Comparison of ENCODE assay signal across 9 cellular contexts in the genomic region with DNA sequence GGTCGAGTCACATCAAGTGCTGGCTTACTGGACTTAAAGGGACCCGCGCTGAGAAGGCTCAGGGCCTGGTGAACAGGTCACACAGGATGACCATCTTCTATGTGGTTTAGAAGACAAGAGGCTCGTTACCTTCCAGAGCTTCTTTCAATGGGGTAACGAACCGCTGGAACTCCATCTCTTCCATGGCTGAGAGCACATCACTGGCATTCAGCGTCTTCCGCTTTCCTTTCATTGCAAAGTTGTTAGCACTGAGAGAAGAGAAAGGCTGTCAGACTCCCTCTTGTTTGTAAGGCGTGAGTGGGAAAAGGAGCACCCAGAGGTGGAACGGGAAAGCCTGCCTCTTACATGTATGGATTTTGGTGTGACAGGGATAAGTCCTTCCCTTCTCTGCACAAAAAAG. TPM values are rescaled to one million over a fixed set of nuclear protein-coding genes. Genes with fewer than 3 reads are reported as not detected.
DNase-seq lines count a peak whose midpoint lies in the region; FAIRE-seq and TF ChIP-seq lines count a peak whose summit lies in the region.
"Had no signal": no experiment of that assay in that cellular context is flagged by ENCODE, and none has a peak within 500 bp of the region (broad histone marks: within the 10 kb centered on the region; RNA-seq: fewer than 3 reads in every experiment).

No MANE protein-coding gene starts in this region.

- H3K79me1 ChIP-seq in H1 (ENCODE audit: low read depth, low read length): peaks cover 6% of the 10 kb centered on the region

- H3K4me3 Mint-ChIP-seq in CD4-positive, alpha-beta memory T cell: peak overlapping the region; percentile 95 to 100 (median 98)

- 56% methylated on average over 10 of the region's 10 CpGs; no CpG with 5 or more reads in 1 of the 2 experiments for WGBS in H1 (ENCODE audit: extremely low coverage in 1 of 2, insufficient coverage in 1 of 2, insufficient read length in 1 of 2, insufficient replicate concordance in 2 of 2, low coverage in 1 of 2, low lambda C conversion rate in 2 of 2, missing lambda C conversion rate in 1 of 2), 2 experiments

- H3K4me2 ChIP-seq in H1 (ENCODE audit: insufficient read depth in 1 of 2, low read depth in 2 of 2, low read length in 2 of 2): peak overlapping the region; percentile 92 to 98

- DNase-seq in CD4-positive, alpha-beta memory T cell: no peak
- DNase-seq in NT2/D1 (ENCODE audit: low read depth, low spot score) (no peak), H1 (ENCODE audit: low read depth in 1 of 2, low spot score in 2 of 2) (no peak), H4 (ENCODE audit: low spot score) (no peak), cerebellar cortex (ENCODE audit: low spot score) (no peak), NCI-H2196 (lab: John Stamatoyannopoulos, UW; ENCODE audit: unreplicated experiment) (no peak), nucleus accumbens (lab: John Stamatoyannopoulos, UW) (no peak)
- DNase-seq: effector CD8-positive, alpha-beta T cell had no signal

- peak in 1 of 2 experiments; percentile 0; a peak in 1 of 3 replicates for TF ChIP-seq POLR2A in H1 (IDR thresholded peaks at IDR 0.05; ENCODE audit: control extremely low read depth in 1 of 2, low read depth in 2 of 2, low read length in 2 of 2)

- H2AFZ ChIP-seq in H1 (ENCODE audit: low read length) (0 out of 2 replicates have a peak overlapping the region, but pooled peaks have one; percentile 16), neuron (ENCODE audit: low read depth, low read length) (peak overlapping the region; percentile 70)

- H3K9ac ChIP-seq in NT2/D1 (ENCODE audit: insufficient read length, low read depth) (peak overlapping the region; percentile 93), H1 (replicated peaks in 1 of 4; ENCODE audit: extremely low read depth in 1 of 4, low read depth in 3 of 4, low read length in 3 of 4) (peak overlapping the region; percentile 93 to 98 (median 98))

- no peak overlapping the region for H3K4ac ChIP-seq in H1 (replicated peaks; ENCODE audit: insufficient read length, low read depth, low read length)

- H3K27ac Mint-ChIP-seq in CD4-positive, alpha-beta memory T cell: peak overlapping the region; percentile 91 to 100 (median 99)

- H3K23ac ChIP-seq in H1 (ENCODE audit: insufficient read length): no peak overlapping the region

- H3K23me2 ChIP-seq in H1 (ENCODE audit: low read depth, low read length): peaks cover 8% of the 10 kb centered on the region

- CTCF ChIA-PET in CD4-positive, alpha-beta memory T cell (lab: Charles Lee; ENCODE audit: partially characterized antibody): interaction anchor here (1.0 to 4.7 kb wide), 16 partner anchors 10 to 246 kb away, joined by 3 to 56 read pairs (median 4); a partner anchor contains a TSS
- CTCF ChIA-PET in H1 (lab: Charles Lee; ENCODE audit: partially characterized antibody): interaction anchor here (0.5 to 2.6 kb wide), 12 partner anchors 11 to 248 kb away, joined by 3 to 7 read pairs (median 4); no protein-coding TSS in a partner anchor

- TF ChIP-seq CTCF in H1 (IDR thresholded peaks at IDR 0.05; ENCODE audit: control extremely low read depth in 1 of 3, insufficient read depth in 1 of 3, low read depth in 1 of 3, low read length in 3 of 3): no peak

- H3K9me3 ChIP-seq in CD4-positive, alpha-beta memory T cell (ENCODE audit: control insufficient read depth in 1 of 2, low read length in 2 of 2): no peaks in the 10 kb centered on the region
- H3K9me3 ChIP-seq in NT2/D1 (ENCODE audit: insufficient read depth, low read length) (no peaks in the 10 kb centered on the region), H1 (ENCODE audit: insufficient read depth in 2 of 2, low read depth in 1 of 2, low read length in 1 of 2) (no peaks in the 10 kb centered on the region), neuron (ENCODE audit: low read length) (no peaks in the 10 kb centered on the region)

- no peak overlapping the region for H2BK20ac ChIP-seq in H1 (ENCODE audit: low read length)

- intact Hi-C loops in CD4-positive, alpha-beta memory T cell (cut with micrococcal nuclease): no loop called here

- peak overlapping the region; percentile 65 to 88 for H3K4me3 ChIP-seq in CD4-positive, alpha-beta memory T cell (ENCODE audit: low read length in 2 of 2)
- H3K4me3 ChIP-seq in NT2/D1 (ENCODE audit: insufficient read length, low read depth) (peak overlapping the region; percentile 97), H1 (ENCODE audit: extremely low read depth in 1 of 4, insufficient read depth in 2 of 4, low read depth in 3 of 4, low read length in 4 of 4) (peak overlapping the region; percentile 59 to 100 (median 96)), neuron (ENCODE audit: low read length) (peak overlapping the region; percentile 64)

- no peak overlapping the region for H2AK5ac ChIP-seq in H1 (ENCODE audit: low read depth, low read length)

- peaks cover 2 to 3% of the 10 kb centered on the region in 2 donors for H3K27me3 Mint-ChIP-seq in CD4-positive, alpha-beta memory T cell

- H4K8ac ChIP-seq in H1 (ENCODE audit: extremely low read depth, insufficient read depth, low read length): no peak overlapping the region

- no peaks in the 10 kb centered on the region for H4K20me1 ChIP-seq in H1 (replicated peaks in 1 of 2; ENCODE audit: control insufficient read depth in 1 of 2, insufficient read depth in 2 of 2, low read length in 2 of 2)

- no peak for FAIRE-seq in H1 (lab: Jason Lieb, UNC)

- H3K4me1 Mint-ChIP-seq in CD4-positive, alpha-beta memory T cell: peaks cover 17 to 44% (median 33%) of the 10 kb centered on the region in 4 donors

- no peak overlapping the region; the same call in 1 of the 2 replicates for H2BK12ac ChIP-seq in H1 (ENCODE audit: low read depth, low read length)

- peaks cover 0 to 22% of the 10 kb centered on the region in 2 experiments; a peak in 3 of 4 replicates for H3K79me2 ChIP-seq in H1 (ENCODE audit: control insufficient read depth in 1 of 2, insufficient read depth in 2 of 2, low read length in 2 of 2)

- no peak for TF ChIP-seq RAD21 in H1 (IDR thresholded peaks at IDR 0.05 in 1 of 2, conservative IDR thresholded peaks at IDR 0.05 in 1 of 2; ENCODE audit: low read depth in 2 of 2, low read length in 2 of 2)

- H3K27ac ChIP-seq in CD4-positive, alpha-beta memory T cell (ENCODE audit: low read depth, low read length): peak overlapping the region; percentile 84
- H3K27ac ChIP-seq in H1 (ENCODE audit: low read depth, low read length): peak overlapping the region; percentile 97

- no peak overlapping the region for H3K18ac ChIP-seq in H1 (ENCODE audit: extremely low read depth, low read length)

- no peak overlapping the region for H2BK120ac ChIP-seq in H1 (replicated peaks; ENCODE audit: low read depth, low read length)

- no peaks in the 10 kb centered on the region for H3K27me3 ChIP-seq in CD4-positive, alpha-beta memory T cell (ENCODE audit: insufficient read depth, low read length)
- H3K27me3 ChIP-seq in NT2/D1 (ENCODE audit: insufficient read depth, insufficient read length) (no peaks in the 10 kb centered on the region), H1 (replicated peaks in 1 of 4; ENCODE audit: control insufficient read depth in 3 of 4, extremely low read depth in 1 of 4, insufficient read depth in 3 of 4, low read length in 3 of 4) (no peaks in the 10 kb centered on the region), neuron (ENCODE audit: insufficient read depth, low read length) (no peaks in the 10 kb centered on the region)

- no peak overlapping the region for H2BK15ac ChIP-seq in H1 (ENCODE audit: low read length)

- TF ChIP-seq EP300 in H1 (IDR thresholded peaks at IDR 0.05; ENCODE audit: borderline replicate concordance in 1 of 2, low read depth in 2 of 2, low read length in 2 of 2): no peak

- H3K56ac ChIP-seq in H1 (replicated peaks; ENCODE audit: insufficient read length, low read depth, low read length): no peak overlapping the region

- H3K9me3 Mint-ChIP-seq in CD4-positive, alpha-beta memory T cell: peaks cover 0 to 3% (median 0%) of the 10 kb centered on the region in 8 donors

- peaks cover 27% of the 10 kb centered on the region for H3K4me1 ChIP-seq in CD4-positive, alpha-beta memory T cell (ENCODE audit: insufficient read depth, low read length)
- H3K4me1 ChIP-seq in NT2/D1 (ENCODE audit: insufficient read depth, insufficient read length): no peaks in the 10 kb centered on the region
- H3K4me1 ChIP-seq in H1 (replicated peaks in 1 of 4; ENCODE audit: control insufficient read depth in 3 of 4, insufficient read depth in 4 of 4, low read length in 3 of 4): peaks cover 0 to 10% (median 4%) of the 10 kb centered on the region in 4 experiments; a peak in 1 of 7 replicates
- H3K4me1 ChIP-seq in neuron (ENCODE audit: insufficient read depth, low read length): peaks cover 7% of the 10 kb centered on the region

- no peak overlapping the region for H4K5ac ChIP-seq in H1 (ENCODE audit: insufficient read length, low read depth, low read length)

- peaks cover 22 to 39% of the 10 kb centered on the region in 2 donors for H3K36me3 Mint-ChIP-seq in CD4-positive, alpha-beta memory T cell

- POLR2A ChIA-PET in CD4-positive, alpha-beta memory T cell (lab: Charles Lee; ENCODE audit: partially characterized antibody): interaction anchor here (0.6 to 4.9 kb wide), 15 partner anchors 8 to 260 kb away, joined by 3 to 93 read pairs (median 7); a partner anchor contains a TSS
- POLR2A ChIA-PET in H1 (lab: Charles Lee; ENCODE audit: partially characterized antibody): interaction anchor here (0.8 to 3.4 kb wide), 27 partner anchors 9 to 988 kb away, joined by 3 to 43 read pairs (median 5); a partner anchor contains a TSS

- H3K36me3 ChIP-seq in CD4-positive, alpha-beta memory T cell (ENCODE audit: insufficient read depth, low read length): peaks cover 18% of the 10 kb centered on the region
- H3K36me3 ChIP-seq in NT2/D1 (ENCODE audit: insufficient read depth, insufficient read length, low read length) (peaks cover 33% of the 10 kb centered on the region), H1 (ENCODE audit: control insufficient read depth in 2 of 4, insufficient read depth in 4 of 4, low read length in 3 of 4) (peaks cover 14 to 20% (median 16%) of the 10 kb centered on the region in 4 experiments), neuron (ENCODE audit: insufficient read depth, low read length) (peaks cover 20% of the 10 kb centered on the region)

- peak overlapping the region; percentile 99 for H2BK5ac ChIP-seq in H1 (ENCODE audit: low read depth, low read length)

- H4K91ac ChIP-seq in H1 (replicated peaks; ENCODE audit: insufficient read length, low read length): no peak overlapping the region

- H3K14ac ChIP-seq in H1 (ENCODE audit: insufficient read length): no peak overlapping the region

RNA-seq across cellular contexts. Expression of a gene that starts 1.0 kb away (rescaled TPM):
- 10 to 100 TPM; 46.9 TPM for total RNA-seq in CD4-positive, alpha-beta memory T cell
- polyA plus RNA-seq in CD4-positive, alpha-beta memory T cell: 100 to 1,000 TPM; 103 to 179 TPM
- 49.1 and 52.7 TPM in 2 replicates for total RNA-seq in H1 (2021; fragmentation: NEBNext Ultra II Directional; extraction: Animal tissue kit (Norgen Biotek cat#: 25700))
- polyA plus RNA-seq in H1 (2011; rRNA removed): 52.2 and 77.3 TPM in 2 replicates
- polyA plus RNA-seq in H1 (2011; cell fraction: cytosol; rRNA removed): 73.0 TPM
- polyA plus RNA-seq in H1 (2011; cell fraction: nucleus; rRNA removed): 36.8 TPM
- 47.0 to 55.8 TPM (median 47.5 TPM) in 4 replicates for polyA plus RNA-seq in H1 (2012, experiment 1 of 2)
- polyA plus RNA-seq in H1 (2012, experiment 2 of 2): 27.8 TPM
- 53.5 TPM for polyA plus RNA-seq in H1 (2013, experiment 1 of 2)
- 56.1 TPM for polyA plus RNA-seq in H1 (2013, experiment 2 of 2)
- polyA minus RNA-seq in H1 (2011; rRNA and poly(A)+ RNA removed): 27.5 and 30.8 TPM in 2 replicates
- 11.4 TPM for polyA minus RNA-seq in H1 (2011; cell fraction: cytosol; rRNA and poly(A)+ RNA removed)
- polyA minus RNA-seq in H1 (2011; cell fraction: nucleus; rRNA and poly(A)+ RNA removed): 27.7 TPM
- 125 and 131 TPM in 2 replicates for total RNA-seq in H4 (2014; rRNA removed; shearing (Covaris generic))

RNA-seq across cellular contexts. Expression of a gene that starts 1.1 kb away (rescaled TPM):
- total RNA-seq in CD4-positive, alpha-beta memory T cell: under 1 TPM; 0.86 to 0.87 TPM
- polyA plus RNA-seq in CD4-positive, alpha-beta memory T cell: under 1 TPM; 0.41 to 0.45 TPM
- total RNA-seq in H1 (2021; fragmentation: NEBNext Ultra II Directional; extraction: Animal tissue kit (Norgen Biotek cat#: 25700)): 0.36 and 0.52 TPM in 2 replicates
- polyA plus RNA-seq in H1 (2011; rRNA removed): 0.35 and 0.44 TPM in 2 replicates
- polyA plus RNA-seq in H1 (2011; cell fraction: cytosol; rRNA removed): 0.78 TPM
- 0.78 TPM for polyA plus RNA-seq in H1 (2011; cell fraction: nucleus; rRNA removed)
- 0.32 to 0.84 TPM (median 0.48 TPM) in 3 of 4 replicates, not detected in the other for polyA plus RNA-seq in H1 (2012, experiment 1 of 2)
- polyA plus RNA-seq in H1 (2012, experiment 2 of 2): not detected
- 0.43 TPM for polyA plus RNA-seq in H1 (2013, experiment 1 of 2)
- 0.37 TPM for polyA plus RNA-seq in H1 (2013, experiment 2 of 2)
- polyA minus RNA-seq in H1 (2011; rRNA and poly(A)+ RNA removed): 0.32 and 0.82 TPM in 2 replicates
- 1.8 TPM for polyA minus RNA-seq in H1 (2011; cell fraction: cytosol; rRNA and poly(A)+ RNA removed)
- polyA minus RNA-seq in H1 (2011; cell fraction: nucleus; rRNA and poly(A)+ RNA removed): 2.0 TPM
- total RNA-seq in H4 (2014; rRNA removed; shearing (Covaris generic)): 1.1 TPM in 1 of 2 replicates, not detected in the other

RNA-seq across cellular contexts. Expression of a gene that starts 8.4 kb away (rescaled TPM):
- 10 to 100 TPM; 39.9 TPM for total RNA-seq in CD4-positive, alpha-beta memory T cell
- 10 to 100 TPM; 16.4 to 23.8 TPM for polyA plus RNA-seq in CD4-positive, alpha-beta memory T cell
- 13.0 and 15.3 TPM in 2 replicates for total RNA-seq in H1 (2021; fragmentation: NEBNext Ultra II Directional; extraction: Animal tissue kit (Norgen Biotek cat#: 25700))
- 8.2 and 17.3 TPM in 2 replicates for polyA plus RNA-seq in H1 (2011; rRNA removed)
- polyA plus RNA-seq in H1 (2011; cell fraction: cytosol; rRNA removed): 11.2 TPM
- polyA plus RNA-seq in H1 (2011; cell fraction: nucleus; rRNA removed): 35.0 TPM
- 15.1 to 21.1 TPM (median 19.1 TPM) in 4 replicates for polyA plus RNA-seq in H1 (2012, experiment 1 of 2)
- polyA plus RNA-seq in H1 (2012, experiment 2 of 2): 5.0 TPM
- 11.5 TPM for polyA plus RNA-seq in H1 (2013, experiment 1 of 2)
- polyA plus RNA-seq in H1 (2013, experiment 2 of 2): 11.5 TPM
- polyA minus RNA-seq in H1 (2011; rRNA and poly(A)+ RNA removed): 7.9 and 10.7 TPM in 2 replicates
- polyA minus RNA-seq in H1 (2011; cell fraction: cytosol; rRNA and poly(A)+ RNA removed): 3.5 TPM
- 12.2 TPM for polyA minus RNA-seq in H1 (2011; cell fraction: nucleus; rRNA and poly(A)+ RNA removed)
- 6.3 and 6.5 TPM in 2 replicates for total RNA-seq in H4 (2014; rRNA removed; shearing (Covaris generic))

RNA-seq across cellular contexts. Expression of a gene that starts 32.7 kb away (rescaled TPM):
- 10 to 100 TPM; 29.9 to 32.8 TPM for total RNA-seq in CD4-positive, alpha-beta memory T cell
- polyA plus RNA-seq in CD4-positive, alpha-beta memory T cell: 10 to 100 TPM; 40.8 to 52.3 TPM
- 10.4 and 12.1 TPM in 2 replicates for total RNA-seq in H1 (2021; fragmentation: NEBNext Ultra II Directional; extraction: Animal tissue kit (Norgen Biotek cat#: 25700))
- 25.3 and 26.9 TPM in 2 replicates for polyA plus RNA-seq in H1 (2011; rRNA removed)
- polyA plus RNA-seq in H1 (2011; cell fraction: cytosol; rRNA removed): 21.0 TPM
- polyA plus RNA-seq in H1 (2011; cell fraction: nucleus; rRNA removed): 18.5 TPM
- polyA plus RNA-seq in H1 (2012, experiment 1 of 2): 8.4 to 16.4 TPM (median 14.6 TPM) in 4 replicates
- polyA plus RNA-seq in H1 (2012, experiment 2 of 2): 18.3 TPM
- 7.9 TPM for polyA plus RNA-seq in H1 (2013, experiment 1 of 2)
- polyA plus RNA-seq in H1 (2013, experiment 2 of 2): 7.4 TPM
- 12.7 and 13.7 TPM in 2 replicates for polyA minus RNA-seq in H1 (2011; rRNA and poly(A)+ RNA removed)
- 9.2 TPM for polyA minus RNA-seq in H1 (2011; cell fraction: cytosol; rRNA and poly(A)+ RNA removed)
- polyA minus RNA-seq in H1 (2011; cell fraction: nucleus; rRNA and poly(A)+ RNA removed): 8.0 TPM
- 13.8 and 14.5 TPM in 2 replicates for total RNA-seq in H4 (2014; rRNA removed; shearing (Covaris generic))

RNA-seq across cellular contexts. Expression of a gene that starts 54.0 kb away (rescaled TPM):
- total RNA-seq in CD4-positive, alpha-beta memory T cell: 10 to 100 TPM; 17.5 to 18.4 TPM
- 10 to 100 TPM in 1 of 2 donors, 1 to 10 TPM in 1; 3.4 to 23.2 TPM for polyA plus RNA-seq in CD4-positive, alpha-beta memory T cell
- total RNA-seq in H1 (2021; fragmentation: NEBNext Ultra II Directional; extraction: Animal tissue kit (Norgen Biotek cat#: 25700)): 18.2 TPM in 2 replicates
- 12.6 and 15.1 TPM in 2 replicates for polyA plus RNA-seq in H1 (2011; rRNA removed)
- polyA plus RNA-seq in H1 (2011; cell fraction: cytosol; rRNA removed): 19.4 TPM
- 23.9 TPM for polyA plus RNA-seq in H1 (2011; cell fraction: nucleus; rRNA removed)
- 17.7 to 20.9 TPM (median 18.5 TPM) in 4 replicates for polyA plus RNA-seq in H1 (2012, experiment 1 of 2)
- polyA plus RNA-seq in H1 (2012, experiment 2 of 2): 19.6 TPM
- 11.8 TPM for polyA plus RNA-seq in H1 (2013, experiment 1 of 2)
- polyA plus RNA-seq in H1 (2013, experiment 2 of 2): 13.7 TPM
- 21.1 and 22.2 TPM in 2 replicates for polyA minus RNA-seq in H1 (2011; rRNA and poly(A)+ RNA removed)
- polyA minus RNA-seq in H1 (2011; cell fraction: cytosol; rRNA and poly(A)+ RNA removed): 13.9 TPM
- 42.0 TPM for polyA minus RNA-seq in H1 (2011; cell fraction: nucleus; rRNA and poly(A)+ RNA removed)
- total RNA-seq in H4 (2014; rRNA removed; shearing (Covaris generic)): 36.4 and 37.1 TPM in 2 replicates
